In the genomic region with DNA sequence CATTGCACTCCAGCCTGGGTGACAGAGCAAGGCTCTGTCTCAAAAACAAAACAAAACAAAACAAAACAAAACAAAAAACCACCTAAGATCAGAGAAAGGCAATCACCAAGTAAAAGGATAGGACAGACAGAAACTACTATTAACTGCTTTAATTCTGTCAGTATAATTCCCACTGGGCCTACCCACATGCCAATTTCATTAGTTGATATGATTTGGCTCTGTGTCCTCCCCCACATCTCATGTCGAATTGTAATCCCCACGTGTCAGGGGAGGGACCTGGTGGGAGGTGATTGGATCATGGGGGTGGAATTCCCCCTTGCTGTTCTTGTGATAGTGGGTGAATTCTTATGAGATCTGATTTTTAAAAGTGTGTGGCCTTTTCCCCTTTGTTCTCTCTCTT, we compare ENCODE assay signal across 19 cellular contexts. TPM values are rescaled to one million over a fixed set of nuclear protein-coding genes. Genes with fewer than 3 reads are reported as not detected.
DNase-seq lines count a peak whose midpoint lies in the region; ATAC-seq, FAIRE-seq and TF ChIP-seq lines count a peak whose summit lies in the region.
"Had no signal": no experiment of that assay in that cellular context is flagged by ENCODE, and none has a peak within 500 bp of the region (broad histone marks: within the 10 kb centered on the region; RNA-seq: fewer than 3 reads in every experiment).

No MANE protein-coding gene starts in this region.

- POLR2A ChIA-PET in GM12878 (lab: Charles Lee) (no interaction called here), RWPE1 (lab: Yijun Ruan, JAX; ENCODE audit: low non-redundant PET) (no interaction called here)

- no peaks in the 10 kb centered on the region for H3K79me2 ChIP-seq in GM12878 (ENCODE audit: control insufficient read depth, insufficient read depth, low read length)

- peaks cover under 1% of the 10 kb centered on the region; the same call in 2 of the 3 replicates for H3K9me3 ChIP-seq in GM12878 (replicated peaks; ENCODE audit: control insufficient read depth, insufficient read depth, low read length)
- H3K9me3 ChIP-seq: adrenal gland, prostate gland, tibial nerve had no signal

- H3K27me3 ChIP-seq in GM12878 (replicated peaks in 1 of 2; ENCODE audit: control insufficient read depth in 2 of 2, insufficient read depth in 2 of 2, low read length in 1 of 2): no peaks in the 10 kb centered on the region
- H3K27me3 ChIP-seq: adrenal gland, tibial nerve had no signal

- CTCF ChIA-PET in GM12878 (lab: Yijun Ruan, JAX) (no interaction called here), RWPE1 (lab: Yijun Ruan, JAX) (no interaction called here)

- H3K9ac ChIP-seq in GM12878 (ENCODE audit: control insufficient read depth, insufficient read depth, low read length): no peak overlapping the region

- no peak for FAIRE-seq in GM12878 (lab: Jason Lieb, UNC)
- FAIRE-seq: A549, endometrium, frontal cortex had no signal

- no peak overlapping the region for H3K4me3 ChIP-seq in GM12878
- H3K4me3 ChIP-seq: A549, adrenal gland, prostate gland, tibial nerve had no signal

- H2AFZ ChIP-seq in GM12878 (ENCODE audit: control insufficient read depth, low read depth, low read length): no peak overlapping the region

- WGBS in GM12878 (ENCODE audit: insufficient coverage, insufficient replicate concordance, low lambda C conversion rate, missing lambda C conversion rate): 0% methylated on average over 2 of the region's 2 CpGs

- intact Hi-C loops in GM12878 (cut with micrococcal nuclease; ENCODE audit: unreplicated experiment): no loop called here

- no peaks in the 10 kb centered on the region for H3K4me1 ChIP-seq in GM12878 (ENCODE audit: control insufficient read depth, insufficient read depth, low read length)
- H3K4me1 ChIP-seq: A549 had no signal

- no peak for TF ChIP-seq RAD21 in GM12878 (IDR thresholded peaks at IDR 0.05; ENCODE audit: insufficient read depth, low read depth, low read length)

- no peak overlapping the region for H3K4me2 ChIP-seq in GM12878 (ENCODE audit: control insufficient read depth, insufficient read depth)
- H3K4me2 ChIP-seq: A549 had no signal

- H3K36me3 ChIP-seq in GM12878 (ENCODE audit: control insufficient read depth in 2 of 2, insufficient read depth in 2 of 2, low read length in 1 of 2): no peaks in the 10 kb centered on the region
- H3K36me3 ChIP-seq: adrenal gland, prostate gland, tibial nerve had no signal

- in situ Hi-C loops in GM12878 (cut with MboI): no loop called here

- no peak for TF ChIP-seq POLR2A in GM12878 (IDR thresholded peaks at IDR 0.05; ENCODE audit: low read depth, low read length)

- H3K27ac ChIP-seq in GM12878 (ENCODE audit: control insufficient read depth, insufficient read depth) (no peak overlapping the region), RWPE1 (no peak overlapping the region)
- H3K27ac ChIP-seq: A549, adrenal gland had no signal

- peak; percentile 14 for DNase-seq in activated naive CD4-positive, alpha-beta T cell treated with Interleukin-2 at 50 U/mL for 16 hours
- DNase-seq in activated naive CD4-positive, alpha-beta T cell treated with anti-CD3 and anti-CD28 coated beads, Interleukin-2, amount 50 U/mL, for 16 hours: no peak
- DNase-seq in GM12878 (ENCODE audit: low read depth, low spot score) (no peak), kidney glomerular epithelial cell (lab: John Stamatoyannopoulos, UW) (peak; percentile 15), COR-L47 (lab: John Stamatoyannopoulos, UW) (no peak), retina (no peak), RWPE1 (ENCODE audit: low spot score) (no peak)
- no peak for DNase-seq in stimulated activated CD8-positive, alpha-beta memory T cell treated with anti-CD3 and anti-CD28 coated beads, Interleukin-4, amount 100 ng/mL, for 48 hours
- DNase-seq: activated B cell treated with CpG ODN at 0.5 μM for 24 hours; adrenal gland; CD4-positive, CD25-positive, alpha-beta regulatory T cell; NCI-H187; Right ventricle myocardium superior; stimulated activated naive B cell treated with anti-CD40 and anti-IgM and Interleukin-4, amounts not matched to agents 10 μg/mL and 1 μg/mL and 100 μg/mL, for 72 hours had no signal

- RAD21 ChIA-PET in GM12878 (lab: Charles Lee; ENCODE audit: unreplicated experiment): no interaction called here

- TF ChIP-seq EP300 in GM12878 (IDR thresholded peaks at IDR 0.05; ENCODE audit: borderline replicate concordance in 1 of 2, control insufficient read depth in 1 of 2, low read depth in 2 of 2, low read length in 2 of 2): no peak

- TF ChIP-seq CTCF in GM12878 (IDR thresholded peaks at IDR 0.05 in 2 of 3, conservative IDR thresholded peaks at IDR 0.05 in 1 of 3; ENCODE audit: control insufficient read depth in 2 of 3, extremely low read depth in 1 of 3, insufficient read depth in 1 of 3, low read depth in 3 of 3, low read length in 3 of 3): no peak
- TF ChIP-seq CTCF in RWPE1 (conservative IDR thresholded peaks at IDR 0.05; ENCODE audit: low read depth): no peak

- no TSS peak for BruUV-seq in GM12878 (replicated peaks; lab: Mats Ljungman, UMichigan)

- H4K20me1 ChIP-seq in GM12878 (ENCODE audit: control insufficient read depth, insufficient read depth): no peaks in the 10 kb centered on the region

- SMC1A ChIA-PET in GM12878 (lab: Charles Lee; ENCODE audit: uncharacterized antibody, unreplicated experiment): no interaction called here

- peak; percentile 21; the same call in 2 of the 3 replicates for ATAC-seq in GM12878
- ATAC-seq: A549; stimulated activated naive B cell treated with anti-CD40 and anti-IgM and Interleukin-4, amounts not matched to agents 10 μg/mL and 1 μg/mL and 100 μg/mL, for 72 hours had no signal

TF ChIP-seq in GM12878, 131 proteins besides CTCF, POLR2A, EP300 and RAD21 (continues in another document):
- TF ChIP-seq, protein P1, sequence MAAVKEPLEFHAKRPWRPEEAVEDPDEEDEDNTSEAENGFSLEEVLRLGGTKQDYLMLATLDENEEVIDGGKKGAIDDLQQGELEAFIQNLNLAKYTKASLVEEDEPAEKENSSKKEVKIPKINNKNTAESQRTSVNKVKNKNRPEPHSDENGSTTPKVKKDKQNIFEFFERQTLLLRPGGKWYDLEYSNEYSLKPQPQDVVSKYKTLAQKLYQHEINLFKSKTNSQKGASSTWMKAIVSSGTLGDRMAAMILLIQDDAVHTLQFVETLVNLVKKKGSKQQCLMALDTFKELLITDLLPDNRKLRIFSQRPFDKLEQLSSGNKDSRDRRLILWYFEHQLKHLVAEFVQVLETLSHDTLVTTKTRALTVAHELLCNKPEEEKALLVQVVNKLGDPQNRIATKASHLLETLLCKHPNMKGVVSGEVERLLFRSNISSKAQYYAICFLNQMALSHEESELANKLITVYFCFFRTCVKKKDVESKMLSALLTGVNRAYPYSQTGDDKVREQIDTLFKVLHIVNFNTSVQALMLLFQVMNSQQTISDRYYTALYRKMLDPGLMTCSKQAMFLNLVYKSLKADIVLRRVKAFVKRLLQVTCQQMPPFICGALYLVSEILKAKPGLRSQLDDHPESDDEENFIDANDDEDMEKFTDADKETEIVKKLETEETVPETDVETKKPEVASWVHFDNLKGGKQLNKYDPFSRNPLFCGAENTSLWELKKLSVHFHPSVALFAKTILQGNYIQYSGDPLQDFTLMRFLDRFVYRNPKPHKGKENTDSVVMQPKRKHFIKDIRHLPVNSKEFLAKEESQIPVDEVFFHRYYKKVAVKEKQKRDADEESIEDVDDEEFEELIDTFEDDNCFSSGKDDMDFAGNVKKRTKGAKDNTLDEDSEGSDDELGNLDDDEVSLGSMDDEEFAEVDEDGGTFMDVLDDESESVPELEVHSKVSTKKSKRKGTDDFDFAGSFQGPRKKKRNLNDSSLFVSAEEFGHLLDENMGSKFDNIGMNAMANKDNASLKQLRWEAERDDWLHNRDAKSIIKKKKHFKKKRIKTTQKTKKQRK (IDR thresholded peaks at IDR 0.05; ENCODE audit: low read depth, low read length): no peak
- no peak for TF ChIP-seq NR2C1 (IDR thresholded peaks at IDR 0.05)
- TF ChIP-seq SUPT20H (IDR thresholded peaks at IDR 0.05; ENCODE audit: borderline replicate concordance, control insufficient read depth, low read depth, low read length): no peak
- peak; percentile 60 for TF ChIP-seq MEF2B (IDR thresholded peaks at IDR 0.05; ENCODE audit: partially characterized antibody, poor library complexity, severe bottlenecking)

RNA-seq across cellular contexts. Expression of a gene that starts 27.2 kb away (rescaled TPM):
- total RNA-seq in GM12878 (2013; cell fraction: nucleolus; rRNA removed): 49.2 and 56.8 TPM in 2 replicates
- 88.3 and 104 TPM in 2 replicates for total RNA-seq in GM12878 (2014; rRNA removed)
- total RNA-seq in GM12878 (2014; rRNA removed; fragmentation: Illumina TruSeq; extraction: Trizol): 204 TPM in 2 replicates
- 393 and 404 TPM in 2 replicates for total RNA-seq in GM12878 (2021)
- 244 TPM for polyA plus RNA-seq in GM12878 (2011; ENCODE audit: low read depth)
- polyA plus RNA-seq in GM12878 (2011; rRNA removed): 138 and 184 TPM in 2 replicates
- polyA plus RNA-seq in GM12878 (2011; cell fraction: cytosol; rRNA removed): 228 and 231 TPM in 2 replicates
- 101 and 110 TPM in 2 replicates for polyA plus RNA-seq in GM12878 (2011; cell fraction: nucleus; rRNA removed)
- 287 and 325 TPM in 2 replicates for polyA plus RNA-seq in GM12878 (2012)
- 409 and 454 TPM in 2 replicates for polyA plus RNA-seq in GM12878 (2014; fragmentation: Illumina TruSeq; extraction: Trizol)
- polyA plus RNA-seq in GM12878 (2014; fragmentation: Nextera tagmentation; extraction: Ambion mirVana): 100 to 1,000 TPM; 121 to 147 TPM
- 198 and 222 TPM in 2 replicates for polyA plus RNA-seq in GM12878 (2014; rRNA removed)
- 100 to 1,000 TPM; 324 to 365 TPM for polyA plus RNA-seq in GM12878 (2016; fragmentation: Nextera tagmentation; extraction: Ambion mirVana)
- 105 and 120 TPM in 2 replicates for polyA minus RNA-seq in GM12878 (2011; rRNA and poly(A)+ RNA removed)
- 57.6 and 63.5 TPM in 2 replicates for polyA minus RNA-seq in GM12878 (2011; cell fraction: cytosol; rRNA and poly(A)+ RNA removed)
- 19.3 and 32.2 TPM in 2 replicates for polyA minus RNA-seq in GM12878 (2011; cell fraction: nucleus; rRNA and poly(A)+ RNA removed)

Comparison
In these comparisons a context has a peak if more than half of its experiments do, and no peak if none do; other contexts are left out.
1. DNase-seq: peak in activated naive CD4-positive, alpha-beta T cell treated with Interleukin-2 at 50 U/mL for 16 hours (single experiment) and kidney glomerular epithelial cell (single experiment); none in activated naive CD4-positive, alpha-beta T cell treated with anti-CD3 and anti-CD28 coated beads, Interleukin-2, amount 50 U/mL, for 16 hours (single experiment), GM12878 (single experiment), stimulated activated CD8-positive, alpha-beta memory T cell treated with anti-CD3 and anti-CD28 coated beads, Interleukin-4, amount 100 ng/mL, for 48 hours (single experiment), COR-L47 (single experiment), retina (single experiment) and RWPE1 (single experiment).